10 cellular contexts compared by ENCODE assay signal in genomic region chr4:110480031-110480549, GRCh38. TPM values are rescaled to one million over a fixed set of nuclear protein-coding genes. Genes with fewer than 3 reads are reported as not detected.
DNase-seq lines count a peak whose midpoint lies in the region; ATAC-seq, FAIRE-seq and TF ChIP-seq lines count a peak whose summit lies in the region.
"Had no signal": no experiment of that assay in that cellular context is flagged by ENCODE, and none has a peak within 500 bp of the region (broad histone marks: within the 10 kb centered on the region; RNA-seq: fewer than 3 reads in every experiment).

No MANE protein-coding gene starts in this region.

- peak; percentile 13 for FAIRE-seq in HTR-8/SVneo (lab: Jason Lieb, UNC)

- no peak overlapping the region for H3K27ac ChIP-seq in upper lobe of right lung

- peak; percentile 41 for DNase-seq in A172 (ENCODE audit: low spot score)
- DNase-seq in HTR-8/SVneo (ENCODE audit: insufficient read length, low spot score): no peak
- DNase-seq in chondrocyte (ENCODE audit: low spot score): no peak
- DNase-seq in kidney tubule cell (ENCODE audit: low spot score): peak; percentile 78
- no peak for DNase-seq in NCI-H510A treated with DMSO at 0.1 percent for 48 hours (lab: John Stamatoyannopoulos, UW)
- DNase-seq in upper lobe of right lung: no peak
- DNase-seq in NCI-H1436 treated with DMSO at 0.1 percent for 48 hours (lab: John Stamatoyannopoulos, UW): no peak
- no peak for DNase-seq in OCI-M2 (lab: John Stamatoyannopoulos, UW; ENCODE audit: unreplicated experiment)
- DNase-seq: activated CD8-positive, alpha-beta memory T cell treated with anti-CD3 and anti-CD28 coated beads, Interleukin-2, amount 10 ng/mL, durations not matched to agents 7 days and 5 days; BE2C had no signal

- no peak overlapping the region for H3K4me3 Mint-ChIP-seq in chondrocyte (ENCODE audit: unreplicated experiment)
- H3K4me3 Mint-ChIP-seq: activated CD8-positive, alpha-beta memory T cell treated with anti-CD3 and anti-CD28 coated beads, Interleukin-2, amount 10 ng/mL, durations not matched to agents 7 days and 5 days had no signal

- H3K9me3 Mint-ChIP-seq in chondrocyte (ENCODE audit: low read depth): peaks cover 3% of the 10 kb centered on the region

- intact Hi-C loops in upper lobe of right lung (cut with DNase I): no loop called here

- H3K27ac Mint-ChIP-seq in chondrocyte (ENCODE audit: unreplicated experiment): peak overlapping the region; percentile 84
- H3K27ac Mint-ChIP-seq: activated CD8-positive, alpha-beta memory T cell treated with anti-CD3 and anti-CD28 coated beads, Interleukin-2, amount 10 ng/mL, durations not matched to agents 7 days and 5 days had no signal

- TF ChIP-seq CTCF in chondrocyte (IDR thresholded peaks at IDR 0.05) (peak; percentile 75), upper lobe of right lung (IDR thresholded peaks at IDR 0.05) (no peak)

- H3K27me3 Mint-ChIP-seq in chondrocyte (ENCODE audit: low read depth): no peaks in the 10 kb centered on the region

- H3K4me1 Mint-ChIP-seq in chondrocyte (ENCODE audit: low read depth): peaks cover 33% of the 10 kb centered on the region
- H3K4me1 Mint-ChIP-seq: activated CD8-positive, alpha-beta memory T cell treated with anti-CD3 and anti-CD28 coated beads, Interleukin-2, amount 10 ng/mL, durations not matched to agents 7 days and 5 days had no signal

- no peak overlapping the region for H3K4me3 ChIP-seq in upper lobe of right lung

- no peaks in the 10 kb centered on the region for H3K36me3 ChIP-seq in upper lobe of right lung
- H3K36me3 ChIP-seq: BE2C had no signal

- ATAC-seq in upper lobe of right lung: no peak
- ATAC-seq: activated CD8-positive, alpha-beta memory T cell treated with anti-CD3 and anti-CD28 coated beads, Interleukin-2, amount 10 ng/mL, durations not matched to agents 7 days and 5 days had no signal

- H3K4me1 ChIP-seq in upper lobe of right lung: no peaks in the 10 kb centered on the region
- H3K4me1 ChIP-seq: BE2C had no signal

- no peaks in the 10 kb centered on the region for H3K36me3 Mint-ChIP-seq in chondrocyte (ENCODE audit: low read depth)
- H3K36me3 Mint-ChIP-seq: activated CD8-positive, alpha-beta memory T cell treated with anti-CD3 and anti-CD28 coated beads, Interleukin-2, amount 10 ng/mL, durations not matched to agents 7 days and 5 days had no signal

- H3K9me3 ChIP-seq in upper lobe of right lung: no peaks in the 10 kb centered on the region
- H3K9me3 ChIP-seq: BE2C had no signal

- no peaks in the 10 kb centered on the region for H3K27me3 ChIP-seq in upper lobe of right lung

RNA-seq across cellular contexts. Expression of gene ENPEP, which starts 4.1 kb away (rescaled TPM):
- not detected in 2 replicates for total RNA-seq in A172 (2014; rRNA removed; shearing (Covaris generic))
- 0.63 to 2.2 TPM (median 0.72 TPM) in 3 replicates for total RNA-seq in chondrocyte
- 7.5 TPM for total RNA-seq in upper lobe of right lung

Comparison
In these comparisons a context has a peak if more than half of its experiments do, and no peak if none do; other contexts are left out.
1. DNase-seq: peak in A172 (single experiment) and kidney tubule cell (single experiment); none in HTR-8/SVneo (single experiment), chondrocyte (single experiment), NCI-H510A treated with DMSO at 0.1 percent for 48 hours (single experiment), upper lobe of right lung (single experiment), NCI-H1436 treated with DMSO at 0.1 percent for 48 hours (single experiment) and OCI-M2 (single experiment).